In genomic region chr4:86626066-86626465, GRCh38 we compare ENCODE assay signal across 26 cellular contexts.
"Had no signal": no experiment of that assay in that cellular context is flagged by ENCODE, and none has a peak within 500 bp of the region (broad histone marks: within the 10 kb centered on the region; RNA-seq: fewer than 3 reads in every experiment).

No MANE protein-coding gene starts in this region.

- DNase-seq: activated CD4-positive, alpha-beta T cell treated with anti-CD3 and anti-CD28 coated beads for 4 hours; activated CD4-positive, alpha-beta T cell treated with anti-CD3 and anti-CD28 coated beads, Interleukin-2, amount 50 U/mL, for 4 hours; activated CD4-positive, CD25-positive, alpha-beta regulatory T cell; activated CD8-positive, alpha-beta memory T cell treated with anti-CD3 and anti-CD28 coated beads for 24 hours; activated effector memory CD4-positive, alpha-beta T cell treated with anti-CD3 and anti-CD28 coated beads, Interleukin-2, amount 50 U/mL, for 16 hours; activated naive CD4-positive, alpha-beta T cell treated with anti-CD3 and anti-CD28 coated beads for 36 hours; activated naive CD8-positive, alpha-beta T cell treated with anti-CD3 and anti-CD28 coated beads for 36 hours; activated T-cell treated with anti-CD3 and anti-CD28 coated beads, Interleukin-2, amount 50 U/mL, for 1 hour; effector memory CD8-positive, alpha-beta T cell; gastrocnemius medialis; hippocampal formation; kidney; left colon; mammary epithelial cell; mucosa of descending colon; right lobe of liver; stimulated activated CD4-positive, alpha-beta T cell treated with anti-CD3 and anti-CD28 coated beads, Interleukin-12 subunit alpha, Interleukin-12 subunit beta, amount 100 ng/mL, for 4 hours; stimulated activated CD4-positive, alpha-beta T cell treated with anti-CD3 and anti-CD28 coated beads, Interleukin-4, amount 100 ng/mL, for 1 hour; stimulated activated naive CD8-positive, alpha-beta T cell treated with anti-CD3 and anti-CD28 coated beads, Interleukin-15, Interleukin-2, amounts not matched to agents 100 U/mL and 50 U/mL, for 24 hours; T-helper 1 cell; testis; transverse colon had no signal

- ATAC-seq: effector memory CD8-positive, alpha-beta T cell; esophagus mucosa; gastrocnemius medialis; left colon; mucosa of descending colon; right lobe of liver; stimulated activated naive CD8-positive, alpha-beta T cell treated with anti-CD3 and anti-CD28 coated beads, Interleukin-15, Interleukin-2, amounts not matched to agents 100 U/mL and 50 U/mL, for 24 hours had no signal

- H3K27ac ChIP-seq: ascending aorta, coronary artery, gastrocnemius medialis, neutrophil, right lobe of liver, testis, transverse colon had no signal

- H3K4me1 ChIP-seq: ascending aorta, gastrocnemius medialis, right lobe of liver, testis, transverse colon had no signal

- H3K27me3 ChIP-seq: ascending aorta, gastrocnemius medialis, neutrophil, right lobe of liver, testis, transverse colon had no signal

- H3K9me3 ChIP-seq: ascending aorta, gastrocnemius medialis, mucosa of descending colon, neutrophil, right lobe of liver, testis, transverse colon had no signal

- H3K36me3 ChIP-seq: ascending aorta, gastrocnemius medialis, neutrophil, right lobe of liver, transverse colon had no signal

- H3K4me3 ChIP-seq: ascending aorta, coronary artery, gastrocnemius medialis, mucosa of descending colon, right lobe of liver, testis, transverse colon had no signal
